1 cellular context compared by ENCODE assay signal in the genomic region with DNA sequence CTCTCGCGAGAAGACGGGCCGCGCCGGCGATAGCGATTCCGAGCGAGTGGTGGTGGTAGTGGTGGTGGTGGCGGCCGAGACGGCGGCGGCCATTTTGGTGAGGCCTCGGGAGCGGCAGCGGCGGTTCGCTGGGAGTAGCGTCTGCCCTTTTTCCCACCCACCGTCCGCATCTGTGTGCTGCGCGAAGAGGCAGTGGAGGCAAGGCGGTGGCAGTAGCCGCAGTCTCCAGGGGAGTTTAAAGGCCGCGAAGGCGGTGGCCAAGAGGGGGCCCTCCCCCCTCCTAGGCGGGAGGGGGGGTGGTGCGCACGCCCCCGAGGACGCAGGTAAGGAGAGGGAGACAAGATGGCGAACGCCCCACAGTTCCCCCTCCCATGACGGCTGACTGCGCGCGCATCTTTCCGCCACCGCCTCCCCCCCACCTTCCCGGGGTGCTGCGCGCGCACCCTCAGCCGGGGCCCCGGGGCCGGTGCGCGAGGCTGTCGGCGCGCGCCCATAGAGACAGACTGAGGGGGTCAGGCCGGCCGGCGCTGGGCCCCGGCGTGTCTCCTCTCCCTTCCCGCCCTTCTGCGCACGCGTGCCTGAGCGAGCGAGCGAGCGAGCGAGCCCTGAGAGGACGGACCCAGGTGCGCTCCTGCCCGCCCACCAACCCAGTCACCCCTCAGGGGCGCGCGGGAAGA.
TF ChIP-seq lines count a peak whose summit lies in the region.

No MANE protein-coding gene starts in this region.

TF ChIP-seq in HEK293, 187 proteins besides CTCF, POLR2A, EP300 and RAD21 (continued from another document and continues in another):
- TF ChIP-seq, protein P1, sequence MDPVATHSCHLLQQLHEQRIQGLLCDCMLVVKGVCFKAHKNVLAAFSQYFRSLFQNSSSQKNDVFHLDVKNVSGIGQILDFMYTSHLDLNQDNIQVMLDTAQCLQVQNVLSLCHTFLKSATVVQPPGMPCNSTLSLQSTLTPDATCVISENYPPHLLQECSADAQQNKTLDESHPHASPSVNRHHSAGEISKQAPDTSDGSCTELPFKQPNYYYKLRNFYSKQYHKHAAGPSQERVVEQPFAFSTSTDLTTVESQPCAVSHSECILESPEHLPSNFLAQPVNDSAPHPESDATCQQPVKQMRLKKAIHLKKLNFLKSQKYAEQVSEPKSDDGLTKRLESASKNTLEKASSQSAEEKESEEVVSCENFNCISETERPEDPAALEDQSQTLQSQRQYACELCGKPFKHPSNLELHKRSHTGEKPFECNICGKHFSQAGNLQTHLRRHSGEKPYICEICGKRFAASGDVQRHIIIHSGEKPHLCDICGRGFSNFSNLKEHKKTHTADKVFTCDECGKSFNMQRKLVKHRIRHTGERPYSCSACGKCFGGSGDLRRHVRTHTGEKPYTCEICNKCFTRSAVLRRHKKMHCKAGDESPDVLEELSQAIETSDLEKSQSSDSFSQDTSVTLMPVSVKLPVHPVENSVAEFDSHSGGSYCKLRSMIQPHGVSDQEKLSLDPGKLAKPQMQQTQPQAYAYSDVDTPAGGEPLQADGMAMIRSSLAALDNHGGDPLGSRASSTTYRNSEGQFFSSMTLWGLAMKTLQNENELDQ (tag by site-specific recombination; IDR thresholded peaks at IDR 0.05; ENCODE audit: low read depth), result no peak
- TF ChIP-seq ZNF223 (tag by site-specific recombination; IDR thresholded peaks at IDR 0.05) (no peak; the same call in 1 of the 2 replicates), OVOL3 (tag by site-specific recombination; IDR thresholded peaks at IDR 0.05) (peak; percentile 93), GLIS1 (tag by site-specific recombination; IDR thresholded peaks at IDR 0.05) (peak; percentile 89), OSR2 (tag by site-specific recombination; IDR thresholded peaks at IDR 0.05) (peak; percentile 74), ZNF221 (tag by site-specific recombination; IDR thresholded peaks at IDR 0.05; ENCODE audit: borderline replicate concordance) (0 out of 2 replicates have a peak, but pooled peaks have one; percentile 83), SCRT2 (tag by site-specific recombination; IDR thresholded peaks at IDR 0.05) (peak; percentile 67), ZEB2 (tag by site-specific recombination; IDR thresholded peaks at IDR 0.05) (peak; percentile 100), ZNF707 (tag by site-specific recombination; IDR thresholded peaks at IDR 0.05) (no peak), ZNF571 (tag by site-specific recombination; IDR thresholded peaks at IDR 0.05) (no peak), ZBTB48 (tag by site-specific recombination; IDR thresholded peaks at IDR 0.05) (no peak), ZNF837 (tag by site-specific recombination; IDR thresholded peaks at IDR 0.05) (no peak; the same call in 1 of the 2 replicates), ZFHX2 (tag by site-specific recombination; conservative IDR thresholded peaks at IDR 0.05) (no peak; the same call in 1 of the 2 replicates), GLI2 (tag by site-specific recombination; IDR thresholded peaks at IDR 0.05; ENCODE audit: borderline replicate concordance, low read depth) (no peak), ZNF341 (tag by site-specific recombination; IDR thresholded peaks at IDR 0.05; ENCODE audit: low read depth) (peak; percentile 91), GFI1B (tag by site-specific recombination; IDR thresholded peaks at IDR 0.05) (peak; percentile 88), TCF7L2 (IDR thresholded peaks at IDR 0.05; ENCODE audit: borderline replicate concordance, low read depth, low read length) (no peak), ZNF600 (tag by site-specific recombination; IDR thresholded peaks at IDR 0.05) (peak; percentile 78; the same call in 1 of the 2 replicates), ZBTB17 (tag by site-specific recombination; IDR thresholded peaks at IDR 0.05) (peak; percentile 97), ZNF473 (tag by site-specific recombination; IDR thresholded peaks at IDR 0.05) (no peak)
- TF ChIP-seq, protein P2, sequence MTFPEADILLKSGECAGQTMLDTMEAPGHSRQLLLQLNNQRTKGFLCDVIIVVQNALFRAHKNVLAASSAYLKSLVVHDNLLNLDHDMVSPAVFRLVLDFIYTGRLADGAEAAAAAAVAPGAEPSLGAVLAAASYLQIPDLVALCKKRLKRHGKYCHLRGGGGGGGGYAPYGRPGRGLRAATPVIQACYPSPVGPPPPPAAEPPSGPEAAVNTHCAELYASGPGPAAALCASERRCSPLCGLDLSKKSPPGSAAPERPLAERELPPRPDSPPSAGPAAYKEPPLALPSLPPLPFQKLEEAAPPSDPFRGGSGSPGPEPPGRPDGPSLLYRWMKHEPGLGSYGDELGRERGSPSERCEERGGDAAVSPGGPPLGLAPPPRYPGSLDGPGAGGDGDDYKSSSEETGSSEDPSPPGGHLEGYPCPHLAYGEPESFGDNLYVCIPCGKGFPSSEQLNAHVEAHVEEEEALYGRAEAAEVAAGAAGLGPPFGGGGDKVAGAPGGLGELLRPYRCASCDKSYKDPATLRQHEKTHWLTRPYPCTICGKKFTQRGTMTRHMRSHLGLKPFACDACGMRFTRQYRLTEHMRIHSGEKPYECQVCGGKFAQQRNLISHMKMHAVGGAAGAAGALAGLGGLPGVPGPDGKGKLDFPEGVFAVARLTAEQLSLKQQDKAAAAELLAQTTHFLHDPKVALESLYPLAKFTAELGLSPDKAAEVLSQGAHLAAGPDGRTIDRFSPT (tag by site-specific recombination; IDR thresholded peaks at IDR 0.05), result no peak; the same call in 1 of the 2 replicates
- TF ChIP-seq, protein P3, sequence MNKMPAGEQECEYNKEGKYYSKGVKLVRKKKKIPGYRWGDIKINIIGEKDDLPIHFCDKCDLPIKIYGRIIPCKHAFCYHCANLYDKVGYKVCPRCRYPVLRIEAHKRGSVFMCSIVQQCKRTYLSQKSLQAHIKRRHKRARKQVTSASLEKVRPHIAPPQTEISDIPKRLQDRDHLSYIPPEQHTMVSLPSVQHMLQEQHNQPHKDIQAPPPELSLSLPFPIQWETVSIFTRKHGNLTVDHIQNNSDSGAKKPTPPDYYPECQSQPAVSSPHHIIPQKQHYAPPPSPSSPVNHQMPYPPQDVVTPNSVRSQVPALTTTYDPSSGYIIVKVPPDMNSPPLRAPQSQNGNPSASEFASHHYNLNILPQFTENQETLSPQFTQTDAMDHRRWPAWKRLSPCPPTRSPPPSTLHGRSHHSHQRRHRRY (tag by site-specific recombination; IDR thresholded peaks at IDR 0.05), result peak; percentile 93
- TF ChIP-seq, protein P4, sequence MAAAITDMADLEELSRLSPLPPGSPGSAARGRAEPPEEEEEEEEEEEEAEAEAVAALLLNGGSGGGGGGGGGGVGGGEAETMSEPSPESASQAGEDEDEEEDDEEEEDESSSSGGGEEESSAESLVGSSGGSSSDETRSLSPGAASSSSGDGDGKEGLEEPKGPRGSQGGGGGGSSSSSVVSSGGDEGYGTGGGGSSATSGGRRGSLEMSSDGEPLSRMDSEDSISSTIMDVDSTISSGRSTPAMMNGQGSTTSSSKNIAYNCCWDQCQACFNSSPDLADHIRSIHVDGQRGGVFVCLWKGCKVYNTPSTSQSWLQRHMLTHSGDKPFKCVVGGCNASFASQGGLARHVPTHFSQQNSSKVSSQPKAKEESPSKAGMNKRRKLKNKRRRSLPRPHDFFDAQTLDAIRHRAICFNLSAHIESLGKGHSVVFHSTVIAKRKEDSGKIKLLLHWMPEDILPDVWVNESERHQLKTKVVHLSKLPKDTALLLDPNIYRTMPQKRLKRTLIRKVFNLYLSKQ (tag by site-specific recombination; IDR thresholded peaks at IDR 0.05; ENCODE audit: borderline replicate concordance), result no peak; the same call in 1 of the 2 replicates
- TF ChIP-seq, protein P5, sequence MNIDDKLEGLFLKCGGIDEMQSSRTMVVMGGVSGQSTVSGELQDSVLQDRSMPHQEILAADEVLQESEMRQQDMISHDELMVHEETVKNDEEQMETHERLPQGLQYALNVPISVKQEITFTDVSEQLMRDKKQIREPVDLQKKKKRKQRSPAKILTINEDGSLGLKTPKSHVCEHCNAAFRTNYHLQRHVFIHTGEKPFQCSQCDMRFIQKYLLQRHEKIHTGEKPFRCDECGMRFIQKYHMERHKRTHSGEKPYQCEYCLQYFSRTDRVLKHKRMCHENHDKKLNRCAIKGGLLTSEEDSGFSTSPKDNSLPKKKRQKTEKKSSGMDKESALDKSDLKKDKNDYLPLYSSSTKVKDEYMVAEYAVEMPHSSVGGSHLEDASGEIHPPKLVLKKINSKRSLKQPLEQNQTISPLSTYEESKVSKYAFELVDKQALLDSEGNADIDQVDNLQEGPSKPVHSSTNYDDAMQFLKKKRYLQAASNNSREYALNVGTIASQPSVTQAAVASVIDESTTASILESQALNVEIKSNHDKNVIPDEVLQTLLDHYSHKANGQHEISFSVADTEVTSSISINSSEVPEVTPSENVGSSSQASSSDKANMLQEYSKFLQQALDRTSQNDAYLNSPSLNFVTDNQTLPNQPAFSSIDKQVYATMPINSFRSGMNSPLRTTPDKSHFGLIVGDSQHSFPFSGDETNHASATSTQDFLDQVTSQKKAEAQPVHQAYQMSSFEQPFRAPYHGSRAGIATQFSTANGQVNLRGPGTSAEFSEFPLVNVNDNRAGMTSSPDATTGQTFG (tag by site-specific recombination; IDR thresholded peaks at IDR 0.05; ENCODE audit: borderline replicate concordance), result no peak
- TF ChIP-seq, protein P6, sequence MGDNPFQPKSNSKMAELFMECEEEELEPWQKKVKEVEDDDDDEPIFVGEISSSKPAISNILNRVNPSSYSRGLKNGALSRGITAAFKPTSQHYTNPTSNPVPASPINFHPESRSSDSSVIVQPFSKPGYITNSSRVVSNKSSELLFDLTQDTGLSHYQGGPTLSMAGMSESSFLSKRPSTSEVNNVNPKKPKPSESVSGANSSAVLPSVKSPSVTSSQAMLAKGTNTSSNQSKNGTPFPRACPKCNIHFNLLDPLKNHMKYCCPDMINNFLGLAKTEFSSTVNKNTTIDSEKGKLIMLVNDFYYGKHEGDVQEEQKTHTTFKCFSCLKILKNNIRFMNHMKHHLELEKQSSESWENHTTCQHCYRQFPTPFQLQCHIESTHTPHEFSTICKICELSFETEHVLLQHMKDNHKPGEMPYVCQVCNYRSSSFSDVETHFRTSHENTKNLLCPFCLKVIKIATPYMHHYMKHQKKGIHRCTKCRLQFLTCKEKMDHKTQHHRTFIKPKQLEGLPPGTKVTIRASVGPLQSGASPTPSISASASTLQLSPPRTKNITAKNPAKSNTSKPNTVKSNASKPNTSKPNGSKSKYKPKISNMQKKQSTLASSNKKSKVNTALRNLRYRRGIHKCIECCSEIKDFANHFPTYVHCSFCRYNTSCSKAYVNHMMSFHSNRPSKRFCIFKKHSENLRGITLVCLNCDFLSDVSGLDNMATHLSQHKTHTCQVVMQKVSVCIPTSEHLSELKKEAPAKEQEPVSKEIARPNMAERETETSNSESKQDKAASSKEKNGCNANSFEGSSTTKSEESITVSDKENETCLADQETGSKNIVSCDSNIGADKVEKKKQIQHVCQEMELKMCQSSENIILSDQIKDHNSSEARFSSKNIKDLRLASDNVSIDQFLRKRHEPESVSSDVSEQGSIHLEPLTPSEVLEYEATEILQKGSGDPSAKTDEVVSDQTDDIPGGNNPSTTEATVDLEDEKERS (tag by site-specific recombination; IDR thresholded peaks at IDR 0.05), result no peak
- TF ChIP-seq, protein P7, sequence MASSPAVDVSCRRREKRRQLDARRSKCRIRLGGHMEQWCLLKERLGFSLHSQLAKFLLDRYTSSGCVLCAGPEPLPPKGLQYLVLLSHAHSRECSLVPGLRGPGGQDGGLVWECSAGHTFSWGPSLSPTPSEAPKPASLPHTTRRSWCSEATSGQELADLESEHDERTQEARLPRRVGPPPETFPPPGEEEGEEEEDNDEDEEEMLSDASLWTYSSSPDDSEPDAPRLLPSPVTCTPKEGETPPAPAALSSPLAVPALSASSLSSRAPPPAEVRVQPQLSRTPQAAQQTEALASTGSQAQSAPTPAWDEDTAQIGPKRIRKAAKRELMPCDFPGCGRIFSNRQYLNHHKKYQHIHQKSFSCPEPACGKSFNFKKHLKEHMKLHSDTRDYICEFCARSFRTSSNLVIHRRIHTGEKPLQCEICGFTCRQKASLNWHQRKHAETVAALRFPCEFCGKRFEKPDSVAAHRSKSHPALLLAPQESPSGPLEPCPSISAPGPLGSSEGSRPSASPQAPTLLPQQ (tag by site-specific recombination; IDR thresholded peaks at IDR 0.05), result peak; percentile 93
- TF ChIP-seq, protein P8, sequence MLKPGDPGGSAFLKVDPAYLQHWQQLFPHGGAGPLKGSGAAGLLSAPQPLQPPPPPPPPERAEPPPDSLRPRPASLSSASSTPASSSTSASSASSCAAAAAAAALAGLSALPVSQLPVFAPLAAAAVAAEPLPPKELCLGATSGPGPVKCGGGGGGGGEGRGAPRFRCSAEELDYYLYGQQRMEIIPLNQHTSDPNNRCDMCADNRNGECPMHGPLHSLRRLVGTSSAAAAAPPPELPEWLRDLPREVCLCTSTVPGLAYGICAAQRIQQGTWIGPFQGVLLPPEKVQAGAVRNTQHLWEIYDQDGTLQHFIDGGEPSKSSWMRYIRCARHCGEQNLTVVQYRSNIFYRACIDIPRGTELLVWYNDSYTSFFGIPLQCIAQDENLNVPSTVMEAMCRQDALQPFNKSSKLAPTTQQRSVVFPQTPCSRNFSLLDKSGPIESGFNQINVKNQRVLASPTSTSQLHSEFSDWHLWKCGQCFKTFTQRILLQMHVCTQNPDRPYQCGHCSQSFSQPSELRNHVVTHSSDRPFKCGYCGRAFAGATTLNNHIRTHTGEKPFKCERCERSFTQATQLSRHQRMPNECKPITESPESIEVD (tag by site-specific recombination; IDR thresholded peaks at IDR 0.05), result no peak; the same call in 1 of the 2 replicates
- TF ChIP-seq, protein P9, sequence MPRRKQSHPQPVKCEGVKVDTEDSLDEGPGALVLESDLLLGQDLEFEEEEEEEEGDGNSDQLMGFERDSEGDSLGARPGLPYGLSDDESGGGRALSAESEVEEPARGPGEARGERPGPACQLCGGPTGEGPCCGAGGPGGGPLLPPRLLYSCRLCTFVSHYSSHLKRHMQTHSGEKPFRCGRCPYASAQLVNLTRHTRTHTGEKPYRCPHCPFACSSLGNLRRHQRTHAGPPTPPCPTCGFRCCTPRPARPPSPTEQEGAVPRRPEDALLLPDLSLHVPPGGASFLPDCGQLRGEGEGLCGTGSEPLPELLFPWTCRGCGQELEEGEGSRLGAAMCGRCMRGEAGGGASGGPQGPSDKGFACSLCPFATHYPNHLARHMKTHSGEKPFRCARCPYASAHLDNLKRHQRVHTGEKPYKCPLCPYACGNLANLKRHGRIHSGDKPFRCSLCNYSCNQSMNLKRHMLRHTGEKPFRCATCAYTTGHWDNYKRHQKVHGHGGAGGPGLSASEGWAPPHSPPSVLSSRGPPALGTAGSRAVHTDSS (tag by site-specific recombination; IDR thresholded peaks at IDR 0.05), result no peak
- TF ChIP-seq, protein P10, sequence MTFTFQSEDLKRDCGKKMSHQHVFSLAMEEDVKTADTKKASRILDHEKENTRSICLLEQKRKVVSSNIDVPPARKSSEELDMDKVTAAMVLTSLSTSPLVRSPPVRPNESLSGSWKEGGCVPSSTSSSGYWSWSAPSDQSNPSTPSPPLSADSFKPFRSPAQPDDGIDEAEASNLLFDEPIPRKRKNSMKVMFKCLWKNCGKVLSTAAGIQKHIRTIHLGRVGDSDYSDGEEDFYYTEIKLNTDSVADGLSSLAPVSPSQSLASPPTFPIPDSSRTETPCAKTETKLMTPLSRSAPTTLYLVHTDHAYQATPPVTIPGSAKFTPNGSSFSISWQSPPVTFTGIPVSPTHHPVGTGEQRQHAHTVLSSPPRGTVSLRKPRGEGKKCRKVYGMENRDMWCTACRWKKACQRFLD (tag by site-specific recombination; IDR thresholded peaks at IDR 0.05), result peak; percentile 94
- TF ChIP-seq, protein P11, sequence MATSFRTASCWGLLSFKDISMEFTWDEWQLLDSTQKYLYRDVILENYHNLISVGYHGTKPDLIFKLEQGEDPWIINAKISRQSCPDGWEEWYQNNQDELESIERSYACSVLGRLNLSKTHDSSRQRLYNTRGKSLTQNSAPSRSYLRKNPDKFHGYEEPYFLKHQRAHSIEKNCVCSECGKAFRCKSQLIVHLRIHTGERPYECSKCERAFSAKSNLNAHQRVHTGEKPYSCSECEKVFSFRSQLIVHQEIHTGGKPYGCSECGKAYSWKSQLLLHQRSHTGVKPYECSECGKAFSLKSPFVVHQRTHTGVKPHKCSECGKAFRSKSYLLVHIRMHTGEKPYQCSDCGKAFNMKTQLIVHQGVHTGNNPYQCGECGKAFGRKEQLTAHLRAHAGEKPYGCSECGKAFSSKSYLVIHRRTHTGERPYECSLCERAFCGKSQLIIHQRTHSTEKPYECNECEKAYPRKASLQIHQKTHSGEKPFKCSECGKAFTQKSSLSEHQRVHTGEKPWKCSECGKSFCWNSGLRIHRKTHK (tag by site-specific recombination; IDR thresholded peaks at IDR 0.05), result no peak
